Comparison of ENCODE assay signal across 16 cellular contexts in genomic region chr10:118102116-118102515, GRCh38.
"Had no signal": no experiment of that assay in that cellular context is flagged by ENCODE, and none has a peak within 500 bp of the region (broad histone marks: within the 10 kb centered on the region; RNA-seq: fewer than 3 reads in every experiment).

No MANE protein-coding gene starts in this region.

- H3K4me2 ChIP-seq: neural progenitor cell had no signal

- H3K27ac ChIP-seq: heart left ventricle, neural progenitor cell, parathyroid adenoma, stomach had no signal

- H3K9ac ChIP-seq: neural progenitor cell, parathyroid adenoma had no signal

- H3K36me3 ChIP-seq: heart left ventricle, neural progenitor cell, stomach had no signal

- H3K27me3 ChIP-seq: heart left ventricle, neural progenitor cell, stomach had no signal

- H3K4me1 ChIP-seq: heart left ventricle, neural progenitor cell, parathyroid adenoma, stomach had no signal

- FAIRE-seq: keratinocyte, TTC549 had no signal

- ATAC-seq: heart left ventricle, left ventricle myocardium superior, T-helper 17 cell had no signal

- H3K79me2 ChIP-seq: parathyroid adenoma had no signal

- H3K9me3 ChIP-seq: heart left ventricle, stomach had no signal

- H3K4me3 ChIP-seq: heart left ventricle, neural progenitor cell, stomach had no signal

- H2AFZ ChIP-seq: neural progenitor cell, parathyroid adenoma had no signal

- DNase-seq: activated B cell treated with CpG ODN at 0.5 μM for 24 hours; activated CD4-positive, alpha-beta T cell treated with anti-CD3 and anti-CD28 coated beads, Interleukin-2, amount 10 ng/mL, durations not matched to agents 24 days and 14 days; activated naive CD4-positive, alpha-beta T cell treated with anti-CD3 and anti-CD28 coated beads, Interleukin-2, amount 50 U/mL, for 16 hours; activated T-cell treated with anti-CD3 and anti-CD28 coated beads for 4 hours; endodermal cell; erythroblast; heart left ventricle; left ventricle myocardium superior; mesendoderm; stimulated activated CD4-positive, alpha-beta T cell treated with anti-CD3 and anti-CD28 coated beads, Interleukin-4, amount 100 ng/mL, for 4 hours; stomach; T-helper 17 cell had no signal
